ENCODE assay signal across 17 cellular contexts in the genomic region with DNA sequence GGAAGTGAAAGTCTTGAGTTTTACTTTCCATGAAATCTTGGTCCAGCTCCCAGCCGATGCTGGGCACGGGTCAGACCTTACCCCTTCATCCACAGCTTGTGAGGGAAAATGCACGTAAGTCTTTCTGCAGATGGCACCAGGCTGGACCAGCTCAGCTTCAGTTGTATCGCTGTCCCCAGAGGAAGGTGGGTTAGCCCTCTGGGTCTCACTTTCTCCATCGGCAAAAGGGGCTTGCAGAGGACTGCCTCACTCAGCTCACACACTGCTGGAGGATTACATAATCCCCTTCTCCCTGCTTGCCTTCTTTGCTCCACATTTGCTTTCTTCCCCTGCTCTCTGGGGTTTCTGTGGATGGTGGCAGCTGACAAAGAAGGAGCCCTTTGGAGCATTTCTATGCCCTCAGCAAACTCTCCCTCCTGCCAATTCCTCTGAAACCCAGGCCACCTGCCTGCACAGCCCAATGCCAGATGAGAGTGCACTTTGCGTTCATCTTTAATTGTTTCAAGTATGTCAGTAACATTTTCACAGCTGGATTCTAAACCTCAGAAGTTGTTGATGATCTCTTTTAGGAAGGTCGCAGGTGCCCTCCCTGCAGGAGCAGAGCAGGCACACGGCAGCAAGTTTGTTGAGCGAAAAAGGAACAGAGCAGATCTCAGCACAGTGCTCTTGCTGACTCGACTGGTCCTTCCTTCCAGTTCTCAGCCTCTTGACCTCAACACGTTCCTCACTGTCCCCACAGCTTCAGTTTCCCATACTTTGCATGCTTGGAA.
"Had no signal": no experiment of that assay in that cellular context is flagged by ENCODE, and none has a peak within 500 bp of the region (broad histone marks: within the 10 kb centered on the region; RNA-seq: fewer than 3 reads in every experiment).

No MANE protein-coding gene starts in this region.

- H3K9me3 ChIP-seq: esophagus squamous epithelium, neutrophil, thoracic aorta, upper lobe of right lung had no signal

- ATAC-seq: effector memory CD8-positive, alpha-beta T cell; natural killer cell; stimulated activated naive B cell treated with anti-CD40 and anti-IgM and Interleukin-4, amounts not matched to agents 10 μg/mL and 1 μg/mL and 100 μg/mL, for 72 hours had no signal

- H3K4me1 ChIP-seq: parathyroid adenoma had no signal

- H3K27ac ChIP-seq: esophagus squamous epithelium, neutrophil, parathyroid adenoma, thoracic aorta, upper lobe of right lung had no signal

- H3K4me3 ChIP-seq: esophagus squamous epithelium, spleen, thoracic aorta, upper lobe of right lung had no signal

- DNase-seq: activated CD4-positive, alpha-beta T cell treated with anti-CD3 and anti-CD28 coated beads, Interleukin-2, amount 50 U/mL, for 1 hour; activated CD4-positive, CD25-positive, alpha-beta regulatory T cell treated with anti-CD3 and anti-CD28 coated beads, Interleukin-2, amount 50 U/mL, for 72 hours; activated CD8-positive, alpha-beta memory T cell treated with anti-CD3 and anti-CD28 coated beads for 24 hours; activated CD8-positive, alpha-beta memory T cell treated with anti-CD3 and anti-CD28 coated beads, Interleukin-2, amount 50 U/mL, for 48 hours; activated effector memory CD4-positive, alpha-beta T cell treated with Interleukin-2 at 50 U/mL for 16 hours; activated T-cell treated with anti-CD3 and anti-CD28 coated beads, Interleukin-2, amount 50 U/mL, for 48 hours; cerebellar nuclear complex; dermis blood vessel endothelial cell; effector memory CD8-positive, alpha-beta T cell; esophagus squamous epithelium; natural killer cell; spleen; stimulated activated naive B cell treated with anti-CD40 and anti-IgM and Interleukin-4, amounts not matched to agents 10 μg/mL and 1 μg/mL and 100 μg/mL, for 72 hours; upper lobe of right lung had no signal

- H3K36me3 ChIP-seq: esophagus squamous epithelium, neutrophil, spleen, thoracic aorta, upper lobe of right lung had no signal
